10 cellular contexts compared by ENCODE assay signal in genomic region chr13:72651196-72651595, GRCh38.
DNase-seq lines count a peak whose midpoint lies in the region; TF ChIP-seq lines count a peak whose summit lies in the region.
"Had no signal": no experiment of that assay in that cellular context is flagged by ENCODE, and none has a peak within 500 bp of the region (broad histone marks: within the 10 kb centered on the region; RNA-seq: fewer than 3 reads in every experiment).

No MANE protein-coding gene starts in this region.

- no peaks in the 10 kb centered on the region for H3K36me3 Mint-ChIP-seq in activated naive CD4-positive, alpha-beta T cell treated with anti-CD3 and anti-CD28 coated beads, Interleukin-2, amount 10 ng/mL, durations not matched to agents 7 days and 5 days

- intact Hi-C loops in stomach (cut with DNase I; ENCODE audit: low total_unique reads), result no loop called here

- no peak for TF ChIP-seq POLR2A in stomach (IDR thresholded peaks at IDR 0.05)

- peak; percentile 15 for DNase-seq in DMS 273 (lab: John Stamatoyannopoulos, UW; ENCODE audit: unreplicated experiment)
- no peak for DNase-seq in DMS 273 treated with DMSO at 0.1 percent for 48 hours (lab: John Stamatoyannopoulos, UW)
- peak; percentile 53 for DNase-seq in NCI-H69 (lab: John Stamatoyannopoulos, UW)
- DNase-seq in cerebellum (ENCODE audit: low spot score), result peak; percentile 8
- DNase-seq in renal cortical epithelial cell (ENCODE audit: low read depth), result peak; percentile 13
- DNase-seq in inferior parietal cortex (ENCODE audit: extremely low spot score), result no peak
- DNase-seq in stomach, result no peak
- no peak for DNase-seq in activated naive CD4-positive, alpha-beta T cell treated with anti-CD3 and anti-CD28 coated beads, Interleukin-2, amount 10 ng/mL, durations not matched to agents 7 days and 5 days
- DNase-seq: activated T-cell treated with anti-CD3 and anti-CD28 coated beads, Interleukin-2, amount 50 U/mL, for 48 hours; stimulated activated naive CD4-positive, alpha-beta T cell had no signal

- WGBS in stomach, 5 donors, result 23 to 43% (median 28%) methylated on average over 5 of the region's 5 CpGs

- no peaks in the 10 kb centered on the region for H3K27me3 ChIP-seq in stomach

- H3K27ac ChIP-seq in stomach, result no peak overlapping the region

- H3K27me3 Mint-ChIP-seq in activated naive CD4-positive, alpha-beta T cell treated with anti-CD3 and anti-CD28 coated beads, Interleukin-2, amount 10 ng/mL, durations not matched to agents 7 days and 5 days, result no peaks in the 10 kb centered on the region

- H3K4me3 Mint-ChIP-seq in activated naive CD4-positive, alpha-beta T cell treated with anti-CD3 and anti-CD28 coated beads, Interleukin-2, amount 10 ng/mL, durations not matched to agents 7 days and 5 days, result no peak overlapping the region

- H3K4me1 Mint-ChIP-seq in activated naive CD4-positive, alpha-beta T cell treated with anti-CD3 and anti-CD28 coated beads, Interleukin-2, amount 10 ng/mL, durations not matched to agents 7 days and 5 days, result no peaks in the 10 kb centered on the region

- CTCF ChIA-PET in activated naive CD4-positive, alpha-beta T cell treated with anti-CD3 and anti-CD28 coated beads, Interleukin-2, amount 10 ng/mL, durations not matched to agents 7 days and 5 days (lab: Charles Lee), result no interaction called here

- no peak for TF ChIP-seq CTCF in stomach (IDR thresholded peaks at IDR 0.05)

- no peaks in the 10 kb centered on the region for H3K4me1 ChIP-seq in stomach

- no peak overlapping the region for H3K4me3 ChIP-seq in stomach

- H3K9me3 ChIP-seq in stomach, result no peaks in the 10 kb centered on the region

- no peak for TF ChIP-seq EP300 in stomach (IDR thresholded peaks at IDR 0.05)

- H3K36me3 ChIP-seq in stomach, result no peaks in the 10 kb centered on the region

- H3K27ac Mint-ChIP-seq in activated naive CD4-positive, alpha-beta T cell treated with anti-CD3 and anti-CD28 coated beads, Interleukin-2, amount 10 ng/mL, durations not matched to agents 7 days and 5 days, result no peak overlapping the region

- H3K9me3 Mint-ChIP-seq in activated naive CD4-positive, alpha-beta T cell treated with anti-CD3 and anti-CD28 coated beads, Interleukin-2, amount 10 ng/mL, durations not matched to agents 7 days and 5 days, result no peaks in the 10 kb centered on the region

Comparison
In these comparisons a context has a peak if more than half of its experiments do, and no peak if none do; other contexts are left out.
1. DNase-seq: peak in DMS 273 (single experiment), NCI-H69 (single experiment), cerebellum (single experiment) and renal cortical epithelial cell (single experiment); none in DMS 273 treated with DMSO at 0.1 percent for 48 hours (single experiment), inferior parietal cortex (single experiment), stomach (single experiment) and activated naive CD4-positive, alpha-beta T cell treated with anti-CD3 and anti-CD28 coated beads, Interleukin-2, amount 10 ng/mL, durations not matched to agents 7 days and 5 days (single experiment).